ENCODE assay signal across 25 cellular contexts in the genomic region with DNA sequence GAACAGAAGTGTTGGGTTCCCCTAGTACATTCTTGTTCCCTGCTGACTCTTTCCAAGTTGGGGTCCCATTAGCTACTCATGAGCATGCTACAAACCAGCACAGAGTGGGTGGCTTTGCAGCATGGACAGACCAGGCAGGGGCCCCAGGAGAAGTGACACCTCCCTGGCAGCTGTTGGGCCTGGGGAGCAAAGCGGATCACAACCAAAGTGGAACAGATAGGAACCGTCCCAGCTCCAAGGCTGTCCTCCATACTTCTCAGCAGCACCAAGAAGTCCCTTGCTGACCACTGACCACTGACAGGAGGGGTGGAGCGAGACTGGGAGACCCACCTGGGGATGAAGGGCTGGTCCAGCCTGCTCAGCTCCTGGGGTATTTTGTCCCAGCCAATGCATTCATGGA. TPM values are rescaled to one million over a fixed set of nuclear protein-coding genes. Genes with fewer than 3 reads are reported as not detected.
DNase-seq lines count a peak whose midpoint lies in the region; ATAC-seq and TF ChIP-seq lines count a peak whose summit lies in the region.
"Had no signal": no experiment of that assay in that cellular context is flagged by ENCODE, and none has a peak within 500 bp of the region (broad histone marks: within the 10 kb centered on the region; RNA-seq: fewer than 3 reads in every experiment).

No MANE protein-coding gene starts in this region.

- H3K4me1 ChIP-seq in BE2C (peaks cover 21% of the 10 kb centered on the region), osteoblast (ENCODE audit: insufficient read depth, low read length) (no peaks in the 10 kb centered on the region)
- H3K4me1 ChIP-seq: A549, HAP-1 had no signal

- intact Hi-C loops in activated CD4-positive, alpha-beta T cell treated with anti-CD3 and anti-CD28 coated beads for 36 hours (cut with DNase I, micrococcal nuclease): loop anchor here in 1 of 2 experiments (10.0 kb wide), 1 partner anchor 267 kb away; no protein-coding TSS in a partner anchor
- intact Hi-C loops in activated T-helper 1 cell treated with anti-CD3 and anti-CD28 coated beads, Interleukin-12 subunit alpha, Interleukin-12 subunit beta, Interleukin-2, Interleukin-4 antibody, amounts not matched to agents 30 ng/mL and 10 ng/mL and 1 ng/mL, durations not matched to agents 14 hours and 24 hours and 36 hours (cut with micrococcal nuclease): no loop called here

- CTCF ChIA-PET in activated CD4-positive, alpha-beta T cell treated with anti-CD3 and anti-CD28 coated beads for 36 hours (lab: Charles Lee): no interaction called here

- peaks cover 38% of the 10 kb centered on the region for H3K36me3 Mint-ChIP-seq in activated CD4-positive, alpha-beta T cell treated with anti-CD3 and anti-CD28 coated beads for 36 hours (ENCODE audit: low read depth)
- peaks cover 41% of the 10 kb centered on the region for H3K36me3 Mint-ChIP-seq in activated T-helper 1 cell treated with anti-CD3 and anti-CD28 coated beads, Interleukin-12 subunit alpha, Interleukin-12 subunit beta, Interleukin-2, Interleukin-4 antibody, amounts not matched to agents 30 ng/mL and 10 ng/mL and 1 ng/mL, durations not matched to agents 14 hours and 24 hours and 36 hours (ENCODE audit: low read depth)
- H3K36me3 Mint-ChIP-seq: CD8-positive, alpha-beta memory T cell; IgD-negative memory B cell had no signal

- TF ChIP-seq CTCF in BE2C (IDR thresholded peaks at IDR 0.05; ENCODE audit: low read depth, low read length): no peak
- TF ChIP-seq CTCF in osteoblast (IDR thresholded peaks at IDR 0.05; ENCODE audit: extremely low read depth, low read depth, low read length): no peak

- H3K4me2 ChIP-seq in osteoblast (ENCODE audit: insufficient read depth, low read length): no peak overlapping the region
- H3K4me2 ChIP-seq: A549, BLaER1 had no signal

- no peak for ATAC-seq in activated CD4-positive, alpha-beta T cell treated with anti-CD3 and anti-CD28 coated beads for 36 hours
- ATAC-seq in GM18870 (IDR thresholded peaks at IDR 0.05; ENCODE audit: unreplicated experiment) (no peak), HG02840 (IDR thresholded peaks at IDR 0.05; ENCODE audit: low FRiP score, unreplicated experiment) (no peak)
- ATAC-seq: A549, GM12878, HepG2 had no signal

- no peaks in the 10 kb centered on the region for H3K4me1 Mint-ChIP-seq in activated CD4-positive, alpha-beta T cell treated with anti-CD3 and anti-CD28 coated beads for 36 hours
- H3K4me1 Mint-ChIP-seq in activated T-helper 1 cell treated with anti-CD3 and anti-CD28 coated beads, Interleukin-12 subunit alpha, Interleukin-12 subunit beta, Interleukin-2, Interleukin-4 antibody, amounts not matched to agents 30 ng/mL and 10 ng/mL and 1 ng/mL, durations not matched to agents 14 hours and 24 hours and 36 hours (ENCODE audit: low read depth): no peaks in the 10 kb centered on the region
- H3K4me1 Mint-ChIP-seq: CD8-positive, alpha-beta memory T cell; IgD-negative memory B cell had no signal

- H4K20me1 ChIP-seq in osteoblast (ENCODE audit: insufficient read depth, low read length): no peaks in the 10 kb centered on the region

- H3K27ac ChIP-seq in osteoblast (ENCODE audit: low read depth, low read length): no peak overlapping the region
- H3K27ac ChIP-seq: 22Rv1, A549, BLaER1, GM23248 had no signal

- H3K79me2 ChIP-seq in osteoblast (ENCODE audit: insufficient read depth, low read length): no peaks in the 10 kb centered on the region

- H3K27ac Mint-ChIP-seq in activated CD4-positive, alpha-beta T cell treated with anti-CD3 and anti-CD28 coated beads for 36 hours: no peak overlapping the region
- peak overlapping the region; percentile 44 for H3K27ac Mint-ChIP-seq in activated T-helper 1 cell treated with anti-CD3 and anti-CD28 coated beads, Interleukin-12 subunit alpha, Interleukin-12 subunit beta, Interleukin-2, Interleukin-4 antibody, amounts not matched to agents 30 ng/mL and 10 ng/mL and 1 ng/mL, durations not matched to agents 14 hours and 24 hours and 36 hours
- H3K27ac Mint-ChIP-seq: IgD-negative memory B cell had no signal

- no peak overlapping the region for H2AFZ ChIP-seq in osteoblast (ENCODE audit: low read length)
- H2AFZ ChIP-seq: GM23248 had no signal

- peak; percentile 3 for DNase-seq in activated CD4-positive, alpha-beta T cell treated with anti-CD3 and anti-CD28 coated beads for 36 hours
- no peak for DNase-seq in activated CD4-positive, alpha-beta T cell treated with anti-CD3 and anti-CD28 coated beads, Interleukin-2, amount 50 U/mL, for 1 hour
- DNase-seq in BE2C (peak; percentile 7), osteoblast (ENCODE audit: insufficient read length, low spot score, missing footprints) (peak; percentile 51), NCI-H2227 (lab: John Stamatoyannopoulos, UW; ENCODE audit: unreplicated experiment) (no peak)
- DNase-seq in activated T-helper 1 cell treated with anti-CD3 and anti-CD28 coated beads, Interleukin-12 subunit alpha, Interleukin-12 subunit beta, Interleukin-2, Interleukin-4 antibody, amounts not matched to agents 30 ng/mL and 10 ng/mL and 1 ng/mL, durations not matched to agents 14 hours and 24 hours and 36 hours (ENCODE audit: low spot score): no peak
- DNase-seq: AML-193, COR-L47, DMS 273 treated with DMSO at 0.1 percent for 48 hours, DMS53, DND-41, EL, GM23248 had no signal

- POLR2A ChIA-PET in activated CD4-positive, alpha-beta T cell treated with anti-CD3 and anti-CD28 coated beads for 36 hours (lab: Charles Lee): no interaction called here

- no peak overlapping the region for H3K4me3 Mint-ChIP-seq in activated CD4-positive, alpha-beta T cell treated with anti-CD3 and anti-CD28 coated beads for 36 hours
- H3K4me3 Mint-ChIP-seq in activated T-helper 1 cell treated with anti-CD3 and anti-CD28 coated beads, Interleukin-12 subunit alpha, Interleukin-12 subunit beta, Interleukin-2, Interleukin-4 antibody, amounts not matched to agents 30 ng/mL and 10 ng/mL and 1 ng/mL, durations not matched to agents 14 hours and 24 hours and 36 hours: no peak overlapping the region
- H3K4me3 Mint-ChIP-seq: CD8-positive, alpha-beta memory T cell; IgD-negative memory B cell had no signal

- H3K27me3 ChIP-seq in BE2C (no peaks in the 10 kb centered on the region), osteoblast (ENCODE audit: insufficient read depth, low read length) (no peaks in the 10 kb centered on the region)
- H3K27me3 ChIP-seq: BLaER1 had no signal

- H3K9me3 Mint-ChIP-seq in activated CD4-positive, alpha-beta T cell treated with anti-CD3 and anti-CD28 coated beads for 36 hours (ENCODE audit: low read depth): no peaks in the 10 kb centered on the region
- no peaks in the 10 kb centered on the region for H3K9me3 Mint-ChIP-seq in activated T-helper 1 cell treated with anti-CD3 and anti-CD28 coated beads, Interleukin-12 subunit alpha, Interleukin-12 subunit beta, Interleukin-2, Interleukin-4 antibody, amounts not matched to agents 30 ng/mL and 10 ng/mL and 1 ng/mL, durations not matched to agents 14 hours and 24 hours and 36 hours
- H3K9me3 Mint-ChIP-seq: CD8-positive, alpha-beta memory T cell; IgD-negative memory B cell had no signal

- no peaks in the 10 kb centered on the region for H3K27me3 Mint-ChIP-seq in activated CD4-positive, alpha-beta T cell treated with anti-CD3 and anti-CD28 coated beads for 36 hours
- H3K27me3 Mint-ChIP-seq in activated T-helper 1 cell treated with anti-CD3 and anti-CD28 coated beads, Interleukin-12 subunit alpha, Interleukin-12 subunit beta, Interleukin-2, Interleukin-4 antibody, amounts not matched to agents 30 ng/mL and 10 ng/mL and 1 ng/mL, durations not matched to agents 14 hours and 24 hours and 36 hours (ENCODE audit: insufficient read depth): no peaks in the 10 kb centered on the region

- no peaks in the 10 kb centered on the region for H3K9me3 ChIP-seq in BE2C
- no peaks in the 10 kb centered on the region for H3K9me3 ChIP-seq in osteoblast (ENCODE audit: low read depth, low read length)
- H3K9me3 ChIP-seq: A549, BLaER1, HAP-1 had no signal

- H3K36me3 ChIP-seq in BE2C: peaks cover 72% of the 10 kb centered on the region
- H3K36me3 ChIP-seq in osteoblast (ENCODE audit: insufficient read depth, low read length): peaks cover 43% of the 10 kb centered on the region

- H3K4me3 ChIP-seq in BE2C (ENCODE audit: low read depth, low read length) (no peak overlapping the region), osteoblast (ENCODE audit: insufficient read depth, low read length) (no peak overlapping the region)
- H3K4me3 ChIP-seq: A549, BLaER1, GM12878, GM23248, HAP-1 had no signal

RNA-seq across cellular contexts. Expression of a gene that starts 12.4 kb away (rescaled TPM):
- not detected for total RNA-seq in activated CD4-positive, alpha-beta T cell treated with anti-CD3 and anti-CD28 coated beads for 36 hours
- polyA plus RNA-seq in BE2C (2012; ENCODE audit: insufficient read depth, insufficient read length, low read depth): 17.7 TPM
- not detected in 2 replicates for total RNA-seq in activated T-helper 1 cell treated with anti-CD3 and anti-CD28 coated beads, Interleukin-12 subunit alpha, Interleukin-12 subunit beta, Interleukin-2, Interleukin-4 antibody, amounts not matched to agents 30 ng/mL and 10 ng/mL and 1 ng/mL, durations not matched to agents 14 hours and 24 hours and 36 hours
- under 0.01 TPM in 2 replicates for total RNA-seq in osteoblast
- total RNA-seq: CD8-positive, alpha-beta memory T cell; G401; GM12878; GM23248; H4 had no signal
- polyA plus RNA-seq: CD8-positive, alpha-beta memory T cell had no signal

RNA-seq across cellular contexts. Expression of a gene that starts 19.9 kb away (rescaled TPM):
- 10 to 100 TPM; 38.9 to 48.7 TPM for total RNA-seq in activated CD4-positive, alpha-beta T cell treated with anti-CD3 and anti-CD28 coated beads for 36 hours
- polyA plus RNA-seq in BE2C (2012; ENCODE audit: insufficient read depth, insufficient read length, low read depth): 13.3 TPM
- 41.4 and 42.8 TPM in 2 replicates for total RNA-seq in activated T-helper 1 cell treated with anti-CD3 and anti-CD28 coated beads, Interleukin-12 subunit alpha, Interleukin-12 subunit beta, Interleukin-2, Interleukin-4 antibody, amounts not matched to agents 30 ng/mL and 10 ng/mL and 1 ng/mL, durations not matched to agents 14 hours and 24 hours and 36 hours
- 0.72 and 1.2 TPM in 2 replicates for total RNA-seq in osteoblast
- polyA plus RNA-seq: IgD-negative memory B cell had no signal

RNA-seq across cellular contexts. Expression of a gene that starts 28.5 kb away (rescaled TPM):
- 100 to 1,000 TPM; 175 to 203 TPM for total RNA-seq in activated CD4-positive, alpha-beta T cell treated with anti-CD3 and anti-CD28 coated beads for 36 hours
- 225 TPM for polyA plus RNA-seq in BE2C (2012; ENCODE audit: insufficient read depth, insufficient read length, low read depth)
- total RNA-seq in activated T-helper 1 cell treated with anti-CD3 and anti-CD28 coated beads, Interleukin-12 subunit alpha, Interleukin-12 subunit beta, Interleukin-2, Interleukin-4 antibody, amounts not matched to agents 30 ng/mL and 10 ng/mL and 1 ng/mL, durations not matched to agents 14 hours and 24 hours and 36 hours: 206 and 219 TPM in 2 replicates
- 72.7 and 81.0 TPM in 2 replicates for total RNA-seq in osteoblast

RNA-seq across cellular contexts. Expression of a gene that starts 40.4 kb away (rescaled TPM):
- under 1 TPM; 0.37 to 0.83 TPM for total RNA-seq in activated CD4-positive, alpha-beta T cell treated with anti-CD3 and anti-CD28 coated beads for 36 hours
- 72.9 TPM for polyA plus RNA-seq in BE2C (2012; ENCODE audit: insufficient read depth, insufficient read length, low read depth)
- 0.39 and 0.54 TPM in 2 replicates for total RNA-seq in activated T-helper 1 cell treated with anti-CD3 and anti-CD28 coated beads, Interleukin-12 subunit alpha, Interleukin-12 subunit beta, Interleukin-2, Interleukin-4 antibody, amounts not matched to agents 30 ng/mL and 10 ng/mL and 1 ng/mL, durations not matched to agents 14 hours and 24 hours and 36 hours
- under 0.01 TPM in 1 of 2 replicates, not detected in the other for total RNA-seq in osteoblast
- total RNA-seq: CD8-positive, alpha-beta memory T cell; GM12878 had no signal
- polyA plus RNA-seq: CD8-positive, alpha-beta memory T cell; GM12878; IgD-negative memory B cell had no signal

Comparison
In these comparisons a context has a peak if more than half of its experiments do, and no peak if none do; other contexts are left out.
1. DNase-seq: peak in activated CD4-positive, alpha-beta T cell treated with anti-CD3 and anti-CD28 coated beads for 36 hours (single experiment), BE2C (single experiment) and osteoblast (single experiment); none in activated CD4-positive, alpha-beta T cell treated with anti-CD3 and anti-CD28 coated beads, Interleukin-2, amount 50 U/mL, for 1 hour (single experiment), activated T-helper 1 cell treated with anti-CD3 and anti-CD28 coated beads, Interleukin-12 subunit alpha, Interleukin-12 subunit beta, Interleukin-2, Interleukin-4 antibody, amounts not matched to agents 30 ng/mL and 10 ng/mL and 1 ng/mL, durations not matched to agents 14 hours and 24 hours and 36 hours (single experiment) and NCI-H2227 (single experiment).
2. RNA of a gene that starts 19.9 kb away (total RNA-seq): 38.9 to 48.7 TPM in activated CD4-positive, alpha-beta T cell treated with anti-CD3 and anti-CD28 coated beads for 36 hours and 41.4 to 42.8 TPM in activated T-helper 1 cell treated with anti-CD3 and anti-CD28 coated beads, Interleukin-12 subunit alpha, Interleukin-12 subunit beta, Interleukin-2, Interleukin-4 antibody, amounts not matched to agents 30 ng/mL and 10 ng/mL and 1 ng/mL, durations not matched to agents 14 hours and 24 hours and 36 hours; 0.72 to 1.2 TPM in osteoblast; every median in the first group is over 10 times any median in the second.